ENCODE assay signal across 1 cellular context in genomic region chr5:172293054-172293744, GRCh38.
A peak's percentile ranks its signal among the peaks of the same experiment; 100 is the strongest.
TF ChIP-seq lines count a peak whose summit lies in the region.

No MANE protein-coding gene starts in this region.

TF ChIP-seq in HepG2, 621 proteins besides CTCF, POLR2A, EP300 and RAD21 (continued from another document and continues in another):
- TF ChIP-seq RNF219 (CRISPR knock-in tag; IDR thresholded peaks at IDR 0.05) (no peak), NR2F6 (IDR thresholded peaks at IDR 0.05) (no peak), NR2F6 (CRISPR knock-in tag; IDR thresholded peaks at IDR 0.05) (peak; percentile 58; the same call in 1 of the 2 replicates), SP4 (CRISPR knock-in tag; IDR thresholded peaks at IDR 0.05) (no peak), ZNF878 (CRISPR knock-in tag; IDR thresholded peaks at IDR 0.05) (no peak), ELF3 (CRISPR knock-in tag; IDR thresholded peaks at IDR 0.05) (0 out of 2 replicates have a peak, but pooled peaks have one; percentile 13), SOX6 (IDR thresholded peaks at IDR 0.05) (no peak), SOX6 (CRISPR knock-in tag; IDR thresholded peaks at IDR 0.05) (0 out of 2 replicates have a peak, but pooled peaks have one; percentile 30), HIC2 (CRISPR knock-in tag; IDR thresholded peaks at IDR 0.05; ENCODE audit: low read depth) (peak; percentile 60; the same call in 1 of the 2 replicates), LRRFIP1 (CRISPR knock-in tag; conservative IDR thresholded peaks at IDR 0.05) (0 out of 2 replicates have a peak, but pooled peaks have one; percentile 21), GATAD1 (CRISPR knock-in tag; IDR thresholded peaks at IDR 0.05) (peak; percentile 20; the same call in 1 of the 2 replicates), ARNT (IDR thresholded peaks at IDR 0.05) (no peak), ZSCAN9 (CRISPR knock-in tag; IDR thresholded peaks at IDR 0.05; ENCODE audit: borderline replicate concordance) (0 out of 2 replicates have a peak, but pooled peaks have one; percentile 44), ZBTB43 (CRISPR knock-in tag; conservative IDR thresholded peaks at IDR 0.05) (0 out of 2 replicates have a peak, but pooled peaks have one; percentile 19), REPIN1 (CRISPR knock-in tag; IDR thresholded peaks at IDR 0.05; ENCODE audit: borderline replicate concordance, low read depth) (no peak), LCORL (IDR thresholded peaks at IDR 0.05) (no peak), LCORL (CRISPR knock-in tag; IDR thresholded peaks at IDR 0.05) (peak; percentile 23; the same call in 1 of the 2 replicates), DR1 (CRISPR knock-in tag; IDR thresholded peaks at IDR 0.05) (no peak), ZNF296 (CRISPR knock-in tag; conservative IDR thresholded peaks at IDR 0.05) (no peak), ZNF281 (CRISPR knock-in tag; IDR thresholded peaks at IDR 0.05; ENCODE audit: borderline replicate concordance) (no peak), CEBPZ (IDR thresholded peaks at IDR 0.05; ENCODE audit: low read length) (no peak), PRPF4 (IDR thresholded peaks at IDR 0.05; ENCODE audit: low read depth, low read length, poor library complexity, severe bottlenecking) (no peak), ZNF407 (CRISPR knock-in tag; IDR thresholded peaks at IDR 0.05; ENCODE audit: not compliant biosample characterization) (no peak), TRIM24 (CRISPR knock-in tag; IDR thresholded peaks at IDR 0.05) (no peak), ZNF839 (CRISPR knock-in tag; IDR thresholded peaks at IDR 0.05; ENCODE audit: borderline replicate concordance) (no peak), MIXL1 (CRISPR knock-in tag; IDR thresholded peaks at IDR 0.05) (peak; percentile 63; the same call in 1 of the 2 replicates), ZNF335 (CRISPR knock-in tag; IDR thresholded peaks at IDR 0.05) (peak; percentile 93), SALL2 (CRISPR knock-in tag; IDR thresholded peaks at IDR 0.05) (0 out of 2 replicates have a peak, but pooled peaks have one; percentile 23), IRF2 (CRISPR knock-in tag; IDR thresholded peaks at IDR 0.05) (0 out of 2 replicates have a peak, but pooled peaks have one; percentile 52), ZNF274 (CRISPR knock-in tag; IDR thresholded peaks at IDR 0.05) (0 out of 2 replicates have a peak, but pooled peaks have one; percentile 32), ZNF446 (CRISPR knock-in tag; IDR thresholded peaks at IDR 0.05) (no peak), ZNF431 (CRISPR knock-in tag; IDR thresholded peaks at IDR 0.05; ENCODE audit: borderline replicate concordance, low read depth) (0 out of 2 replicates have a peak, but pooled peaks have one; percentile 27)
